ENCODE assay signal across 13 cellular contexts in the genomic region with DNA sequence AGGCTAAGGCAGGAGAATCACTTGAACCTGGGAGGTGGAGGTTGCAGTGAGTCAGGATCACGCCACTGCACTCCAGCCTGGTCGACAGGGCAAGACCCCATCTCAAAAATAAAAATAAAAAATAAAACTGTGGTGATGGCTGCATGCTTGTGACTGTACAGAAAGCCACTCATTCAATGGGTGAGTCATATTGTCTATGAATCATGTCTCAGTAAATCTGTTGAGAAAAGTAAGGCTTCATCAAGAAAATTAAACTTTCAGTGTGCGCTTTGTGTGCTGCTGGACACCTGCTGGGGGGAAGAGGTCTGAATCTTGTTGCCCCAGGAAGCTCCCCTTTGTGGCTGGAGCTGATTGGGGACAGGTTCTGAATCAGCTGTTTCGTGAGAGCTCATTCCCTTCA. TPM values are rescaled to one million over a fixed set of nuclear protein-coding genes. Genes with fewer than 3 reads are reported as not detected.
DNase-seq lines count a peak whose midpoint lies in the region; ATAC-seq and TF ChIP-seq lines count a peak whose summit lies in the region.
"Had no signal": no experiment of that assay in that cellular context is flagged by ENCODE, and none has a peak within 500 bp of the region (broad histone marks: within the 10 kb centered on the region; RNA-seq: fewer than 3 reads in every experiment).

No MANE protein-coding gene starts in this region.

- no peaks in the 10 kb centered on the region for H3K9me3 Mint-ChIP-seq in activated B cell treated with CpG ODN at 0.5 μM for 24 hours

- TF ChIP-seq CTCF in HEK293 (tag by site-specific recombination; IDR thresholded peaks at IDR 0.05) = no peak
- TF ChIP-seq CTCF in activated B cell treated with CpG ODN at 0.5 μM for 24 hours (IDR thresholded peaks at IDR 0.05) = no peak
- no peak for TF ChIP-seq CTCF in foreskin keratinocyte (conservative IDR thresholded peaks at IDR 0.05)

- H3K4me1 ChIP-seq in HEK293 (ENCODE audit: control insufficient read depth, insufficient read depth, low read length) (no peaks in the 10 kb centered on the region), foreskin keratinocyte (peaks cover 3% of the 10 kb centered on the region)

- H3K36me3 ChIP-seq in HEK293 (ENCODE audit: control insufficient read depth in 2 of 2, insufficient read depth in 1 of 2, low read length in 2 of 2) = peaks cover 4 to 64% of the 10 kb centered on the region in 2 experiments; a peak in 2 of 3 replicates

- no peak for ATAC-seq in activated B cell treated with CpG ODN at 0.5 μM for 24 hours (ENCODE audit: low read depth)
- ATAC-seq in foreskin keratinocyte = peak; percentile 89
- no peak for ATAC-seq in GM21423 (IDR thresholded peaks at IDR 0.05; ENCODE audit: unreplicated experiment)
- ATAC-seq: upper lobe of right lung had no signal

- CTCF ChIA-PET in HEK293 (lab: Yijun Ruan, JAX) (interaction anchor here (0.5 to 1.4 kb wide), 2 partner anchors 88 to 234 kb away, joined by 3 read pairs; no protein-coding TSS in a partner anchor), activated B cell treated with CpG ODN at 0.5 μM for 24 hours (lab: Charles Lee) (no interaction called here)

- peaks cover 77% of the 10 kb centered on the region for H3K36me3 Mint-ChIP-seq in activated B cell treated with CpG ODN at 0.5 μM for 24 hours (ENCODE audit: low read depth)

- H3K27me3 ChIP-seq in foreskin keratinocyte = no peaks in the 10 kb centered on the region
- H3K27me3 ChIP-seq: dorsolateral prefrontal cortex, Peyer's patch, upper lobe of right lung had no signal

- peak overlapping the region; percentile 26 for H3K27ac Mint-ChIP-seq in activated B cell treated with CpG ODN at 0.5 μM for 24 hours

- POLR2A ChIA-PET in HEK293 (lab: Yijun Ruan, JAX) = interaction anchor here (1.0 kb wide), 1 partner anchor 11 kb away, joined by 4 read pairs; a partner anchor contains a TSS
- POLR2A ChIA-PET in activated B cell treated with CpG ODN at 0.5 μM for 24 hours (lab: Charles Lee) = interaction anchor here (0.9 to 5.8 kb wide), 3 partner anchors 12 to 135 kb away, joined by 4 to 58 read pairs (median 49); a partner anchor contains a TSS

- no peak overlapping the region for H3K4me3 Mint-ChIP-seq in activated B cell treated with CpG ODN at 0.5 μM for 24 hours

- peaks cover 53% of the 10 kb centered on the region for H3K4me1 Mint-ChIP-seq in activated B cell treated with CpG ODN at 0.5 μM for 24 hours

- no peaks in the 10 kb centered on the region for H3K9me3 ChIP-seq in HEK293 (ENCODE audit: control insufficient read depth, insufficient read depth, low read depth, low read length)
- H3K9me3 ChIP-seq: Peyer's patch, upper lobe of right lung had no signal

- no peak overlapping the region for H3K27ac ChIP-seq in HEK293 (ENCODE audit: extremely low read depth, low read depth, low read length)
- no peak overlapping the region for H3K27ac ChIP-seq in foreskin keratinocyte
- H3K27ac ChIP-seq: dorsolateral prefrontal cortex, Peyer's patch, upper lobe of right lung had no signal

- DNase-seq in AG20443 (ENCODE audit: low spot score) = peak; percentile 46
- no peak for DNase-seq in activated B cell treated with CpG ODN at 0.5 μM for 24 hours
- peak in 1 of 2 donors; percentile 53 for DNase-seq in foreskin keratinocyte
- DNase-seq in activated gamma-delta T cell (lab: John Stamatoyannopoulos, UW) = no peak
- DNase-seq in iPS-NIHi7 (ENCODE audit: extremely low spot score) = no peak
- DNase-seq in mucosa of gallbladder (ENCODE audit: low spot score) = no peak
- DNase-seq: dorsolateral prefrontal cortex, hippocampal formation, Peyer's patch, retina, upper lobe of right lung had no signal

- intact Hi-C loops in activated B cell treated with CpG ODN at 0.5 μM for 24 hours (cut with micrococcal nuclease) = loop anchor here (5.0 kb wide), 1 partner anchor 32 kb away; no protein-coding TSS in a partner anchor

- H3K4me3 ChIP-seq in HEK293 (ENCODE audit: low read depth, low read length) = no peak overlapping the region
- H3K4me3 ChIP-seq: dorsolateral prefrontal cortex, Peyer's patch, upper lobe of right lung had no signal

- no peaks in the 10 kb centered on the region for H3K27me3 Mint-ChIP-seq in activated B cell treated with CpG ODN at 0.5 μM for 24 hours

TF ChIP-seq in HEK293, 187 proteins besides CTCF, POLR2A, EP300 and RAD21:
- TF ChIP-seq KLF1 (tag by site-specific recombination; IDR thresholded peaks at IDR 0.05) (no peak), ZNF184 (tag by site-specific recombination; IDR thresholded peaks at IDR 0.05) (no peak)
- TF ChIP-seq, protein P1, sequence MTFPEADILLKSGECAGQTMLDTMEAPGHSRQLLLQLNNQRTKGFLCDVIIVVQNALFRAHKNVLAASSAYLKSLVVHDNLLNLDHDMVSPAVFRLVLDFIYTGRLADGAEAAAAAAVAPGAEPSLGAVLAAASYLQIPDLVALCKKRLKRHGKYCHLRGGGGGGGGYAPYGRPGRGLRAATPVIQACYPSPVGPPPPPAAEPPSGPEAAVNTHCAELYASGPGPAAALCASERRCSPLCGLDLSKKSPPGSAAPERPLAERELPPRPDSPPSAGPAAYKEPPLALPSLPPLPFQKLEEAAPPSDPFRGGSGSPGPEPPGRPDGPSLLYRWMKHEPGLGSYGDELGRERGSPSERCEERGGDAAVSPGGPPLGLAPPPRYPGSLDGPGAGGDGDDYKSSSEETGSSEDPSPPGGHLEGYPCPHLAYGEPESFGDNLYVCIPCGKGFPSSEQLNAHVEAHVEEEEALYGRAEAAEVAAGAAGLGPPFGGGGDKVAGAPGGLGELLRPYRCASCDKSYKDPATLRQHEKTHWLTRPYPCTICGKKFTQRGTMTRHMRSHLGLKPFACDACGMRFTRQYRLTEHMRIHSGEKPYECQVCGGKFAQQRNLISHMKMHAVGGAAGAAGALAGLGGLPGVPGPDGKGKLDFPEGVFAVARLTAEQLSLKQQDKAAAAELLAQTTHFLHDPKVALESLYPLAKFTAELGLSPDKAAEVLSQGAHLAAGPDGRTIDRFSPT (tag by site-specific recombination; IDR thresholded peaks at IDR 0.05) = 0 out of 2 replicates have a peak, but pooled peaks have one; percentile 20

RNA-seq across cellular contexts. Expression of a gene that starts 11.3 kb away (rescaled TPM):
- 74.1 and 77.2 TPM in 2 replicates for total RNA-seq in activated B cell treated with CpG ODN at 0.5 μM for 24 hours
- 23.9 and 25.0 TPM in 2 replicates for total RNA-seq in foreskin keratinocyte
- 29.9 and 30.0 TPM in 2 replicates for polyA plus RNA-seq in foreskin keratinocyte
- 27.2 TPM for total RNA-seq in mucosa of gallbladder
